In genomic region chr19:2097330-2098327, GRCh38 we compare ENCODE assay signal across 8 cellular contexts. TPM values are rescaled to one million over a fixed set of nuclear protein-coding genes. Genes with fewer than 3 reads are reported as not detected.
DNase-seq lines count a peak whose midpoint lies in the region; ATAC-seq and TF ChIP-seq lines count a peak whose summit lies in the region.

No MANE protein-coding gene starts in this region.

- H3K36me3 ChIP-seq in HUES48 (ENCODE audit: control insufficient read depth, insufficient read depth, low read length), result peaks cover 28% of the 10 kb centered on the region

- peak; percentile 7 to 10 for ATAC-seq in activated T-cell treated with anti-CD3 and anti-CD28 coated beads, Interleukin-2, amount 50 U/mL, for 4 hours

- no peaks in the 10 kb centered on the region for H3K4me1 ChIP-seq in HUES48 (ENCODE audit: control insufficient read depth, insufficient read depth, low read length)

- H3K9me3 Mint-ChIP-seq in activated T-cell treated with anti-CD3 and anti-CD28 coated beads, Interleukin-2, amount 50 U/mL, for 4 hours, result no peaks in the 10 kb centered on the region
- H3K9me3 Mint-ChIP-seq in glutamatergic neuron (ENCODE audit: unreplicated experiment), result peaks cover 7% of the 10 kb centered on the region

- peak overlapping the region; percentile 81 for H3K4me3 Mint-ChIP-seq in activated T-cell treated with anti-CD3 and anti-CD28 coated beads, Interleukin-2, amount 50 U/mL, for 4 hours
- H3K4me3 Mint-ChIP-seq in glutamatergic neuron (ENCODE audit: unreplicated experiment), result peak overlapping the region; percentile 55

- no peak for TF ChIP-seq CTCF in GM12864 (IDR thresholded peaks at IDR 0.05; ENCODE audit: low read depth, low read length, missing control alignments)
- no peak for TF ChIP-seq CTCF in glutamatergic neuron (IDR thresholded peaks at IDR 0.05; ENCODE audit: partially characterized antibody, unreplicated experiment)

- H3K27me3 Mint-ChIP-seq in activated T-cell treated with anti-CD3 and anti-CD28 coated beads, Interleukin-2, amount 50 U/mL, for 4 hours (ENCODE audit: low read depth), result no peaks in the 10 kb centered on the region
- peaks cover 3% of the 10 kb centered on the region for H3K27me3 Mint-ChIP-seq in glutamatergic neuron (ENCODE audit: unreplicated experiment)

- H3K4me3 ChIP-seq in GM12864 (ENCODE audit: low read depth, low read length) (peak overlapping the region; percentile 59), HUES48 (ENCODE audit: low read depth, low read length) (peak overlapping the region; percentile 68)

- H3K27me3 ChIP-seq in HUES48 (ENCODE audit: control insufficient read depth, insufficient read depth, low read length), result no peaks in the 10 kb centered on the region

- H3K27ac ChIP-seq in HUES48 (ENCODE audit: low read depth, low read length), result peak overlapping the region; percentile 54

- H3K36me3 Mint-ChIP-seq in activated T-cell treated with anti-CD3 and anti-CD28 coated beads, Interleukin-2, amount 50 U/mL, for 4 hours (ENCODE audit: insufficient read depth), result peaks cover 9% of the 10 kb centered on the region
- no peaks in the 10 kb centered on the region for H3K36me3 Mint-ChIP-seq in glutamatergic neuron (ENCODE audit: unreplicated experiment)

- no peak overlapping the region for H3K9ac ChIP-seq in HUES48 (ENCODE audit: low read depth, low read length)

- H3K27ac Mint-ChIP-seq in glutamatergic neuron (ENCODE audit: unreplicated experiment), result no peak overlapping the region

- peaks cover 31% of the 10 kb centered on the region for H3K4me1 Mint-ChIP-seq in activated T-cell treated with anti-CD3 and anti-CD28 coated beads, Interleukin-2, amount 50 U/mL, for 4 hours (ENCODE audit: low read depth)
- H3K4me1 Mint-ChIP-seq in glutamatergic neuron (ENCODE audit: low read depth, unreplicated experiment), result peaks cover 6% of the 10 kb centered on the region

- no peaks in the 10 kb centered on the region for H3K9me3 ChIP-seq in HUES48 (ENCODE audit: control insufficient read depth, insufficient read depth, low read length)

- DNase-seq in GM12864 (ENCODE audit: low read depth), result no peak
- DNase-seq in activated T-cell treated with anti-CD3 and anti-CD28 coated beads, Interleukin-2, amount 50 U/mL, for 4 hours, result peak; percentile 64
- no peak for DNase-seq in glutamatergic neuron
- peak; percentile 45 for DNase-seq in stimulated activated CD4-positive, alpha-beta T cell treated with anti-CD3 and anti-CD28 coated beads, Interleukin-2, amount 100 ng/mL, for 4 hours (ENCODE audit: low read depth)
- no peak for DNase-seq in AML-193 (lab: John Stamatoyannopoulos, UW)
- no peak for DNase-seq in RKO (ENCODE audit: low spot score)
- DNase-seq in AG08396 (ENCODE audit: low spot score), result no peak

RNA-seq across cellular contexts. Expression of gene IZUMO4, which starts 0.9 kb away (rescaled TPM):
- total RNA-seq in activated T-cell treated with anti-CD3 and anti-CD28 coated beads, Interleukin-2, amount 50 U/mL, for 4 hours, result 1 to 10 TPM; 3.4 to 4.6 (median 4.2) TPM
- total RNA-seq in glutamatergic neuron (ENCODE audit: unreplicated experiment), result 10.6 TPM

RNA-seq across cellular contexts. Expression of gene MOB3A, which starts 1.5 kb away (rescaled TPM):
- 100 to 1,000 TPM; 128 to 137 (median 137) TPM for total RNA-seq in activated T-cell treated with anti-CD3 and anti-CD28 coated beads, Interleukin-2, amount 50 U/mL, for 4 hours
- total RNA-seq in glutamatergic neuron (ENCODE audit: unreplicated experiment), result 66.0 TPM

RNA-seq across cellular contexts. Expression of gene MKNK2, which starts 46.6 kb away (rescaled TPM):
- total RNA-seq in activated T-cell treated with anti-CD3 and anti-CD28 coated beads, Interleukin-2, amount 50 U/mL, for 4 hours, result 100 to 1,000 TPM; 122 to 130 (median 128) TPM
- 149 TPM for total RNA-seq in glutamatergic neuron (ENCODE audit: unreplicated experiment)

RNA-seq across cellular contexts. Expression of gene AP3D1, which starts 53.7 kb away (rescaled TPM):
- 100 to 1,000 TPM in 2 of 3 donors, 10 to 100 TPM in 1; 91.9 to 109 (median 108) TPM for total RNA-seq in activated T-cell treated with anti-CD3 and anti-CD28 coated beads, Interleukin-2, amount 50 U/mL, for 4 hours
- total RNA-seq in glutamatergic neuron (ENCODE audit: unreplicated experiment), result 133 TPM

Comparison
In these comparisons a context has a peak if more than half of its experiments do, and no peak if none do; other contexts are left out.
1. DNase-seq: peak in activated T-cell treated with anti-CD3 and anti-CD28 coated beads, Interleukin-2, amount 50 U/mL, for 4 hours (single experiment) and stimulated activated CD4-positive, alpha-beta T cell treated with anti-CD3 and anti-CD28 coated beads, Interleukin-2, amount 100 ng/mL, for 4 hours (single experiment); none in GM12864 (single experiment), glutamatergic neuron (single experiment), AML-193 (0 of 2), RKO (single experiment) and AG08396 (single experiment).